1 cellular context compared by ENCODE assay signal in genomic region chr11:114346709-114347141, GRCh38.
TF ChIP-seq lines count a peak whose summit lies in the region.

No MANE protein-coding gene starts in this region.

TF ChIP-seq in A549, 52 proteins besides CTCF, POLR2A, EP300 and RAD21 (continued from another document):
- TF ChIP-seq HOXB5 (CRISPR knock-in tag; IDR thresholded peaks at IDR 0.05): no peak
- TF ChIP-seq EHF (CRISPR knock-in tag; IDR thresholded peaks at IDR 0.05): no peak
- TF ChIP-seq ESRRA (IDR thresholded peaks at IDR 0.05; ENCODE audit: borderline replicate concordance, low read length): no peak
- no peak for TF ChIP-seq BHLHE40 (IDR thresholded peaks at IDR 0.05; ENCODE audit: low read depth, low read length)
